Comparison of ENCODE assay signal across 8 cellular contexts in genomic region chr6:34888441-34888820, GRCh38. TPM values are rescaled to one million over a fixed set of nuclear protein-coding genes. Genes with fewer than 3 reads are reported as not detected.
A peak's percentile ranks its signal among the peaks of the same experiment; 100 is the strongest.
DNase-seq lines count a peak whose midpoint lies in the region; ATAC-seq and TF ChIP-seq lines count a peak whose summit lies in the region.

No MANE protein-coding gene starts in this region.

- peaks cover 38 to 51% (median 47%) of the 10 kb centered on the region in 10 experiments for H3K4me1 ChIP-seq in BLaER1 treated with 17β-estradiol and CSF1 and Interleukin-3, amounts not matched to agents 10 nM and 100 nM
- no peaks in the 10 kb centered on the region for H3K4me1 ChIP-seq in colonic mucosa

- peaks cover 6 to 26% (median 22%) of the 10 kb centered on the region in 11 experiments for H3K36me3 ChIP-seq in BLaER1 treated with 17β-estradiol and CSF1 and Interleukin-3, amounts not matched to agents 10 nM and 100 nM
- H3K36me3 ChIP-seq in KOPT-K1 (ENCODE audit: insufficient read depth, low read length) (peaks cover 15% of the 10 kb centered on the region), colonic mucosa (no peaks in the 10 kb centered on the region)

- H3K4me3 Mint-ChIP-seq in natural killer cell: peak overlapping the region; percentile 100

- H3K27me3 ChIP-seq in BLaER1 treated with 17β-estradiol and CSF1 and Interleukin-3, amounts not matched to agents 10 nM and 100 nM: no peaks in the 10 kb centered on the region
- H3K27me3 ChIP-seq in colonic mucosa: no peaks in the 10 kb centered on the region

- peak overlapping the region; percentile 100 for H3K27ac Mint-ChIP-seq in natural killer cell

- peak overlapping the region; percentile 87 to 99 (median 97) for H3K4me2 ChIP-seq in BLaER1 treated with 17β-estradiol and CSF1 and Interleukin-3, amounts not matched to agents 10 nM and 100 nM

- peak overlapping the region; percentile 82 to 94 (median 89) for H3K9ac ChIP-seq in BLaER1 treated with 17β-estradiol and CSF1 and Interleukin-3, amounts not matched to agents 10 nM and 100 nM
- H3K9ac ChIP-seq in colonic mucosa (ENCODE audit: low read depth in 2 of 2, low read length in 2 of 2): peak overlapping the region; percentile 60 to 90

- peaks cover 4 to 38% (median 23%) of the 10 kb centered on the region in 11 experiments; a peak in 15 of 22 replicates for H4K20me1 ChIP-seq in BLaER1 treated with 17β-estradiol and CSF1 and Interleukin-3, amounts not matched to agents 10 nM and 100 nM

- H3K27me3 Mint-ChIP-seq in natural killer cell (ENCODE audit: low read depth in 2 of 2): no peaks in the 10 kb centered on the region

- DNase-seq in colonic mucosa (no peak), natural killer cell (no peak), NCI-H69 (lab: John Stamatoyannopoulos, UW) (no peak), NCI-H774 (lab: John Stamatoyannopoulos, UW) (no peak)
- no peak for DNase-seq in activated CD8-positive, alpha-beta memory T cell treated with anti-CD3 and anti-CD28 coated beads for 24 hours

- intact Hi-C loops in colonic mucosa (cut with DNase I): no loop called here
- intact Hi-C loops in natural killer cell (cut with micrococcal nuclease): loop anchor here (1.0 to 2.0 kb wide), 2 partner anchors 131 to 192 kb away; partner anchors contain the start of genes ILRUN and SNRPC

- H3K4me1 Mint-ChIP-seq in natural killer cell: peaks cover 45 to 67% of the 10 kb centered on the region in 2 donors

- H3K27ac ChIP-seq in BLaER1 treated with 17β-estradiol and CSF1 and Interleukin-3, amounts not matched to agents 10 nM and 100 nM: peak overlapping the region; percentile 67 to 90 (median 84); a peak in 21 of 22 replicates
- H3K27ac ChIP-seq in KOPT-K1 (ENCODE audit: low read depth, low read length, poor library complexity, severe bottlenecking) (peak overlapping the region; percentile 68), colonic mucosa (peak overlapping the region; percentile 91)

- H3K9me3 Mint-ChIP-seq in natural killer cell: peaks cover 0 to 3% of the 10 kb centered on the region in 2 donors

- H3K9me3 ChIP-seq in BLaER1 treated with 17β-estradiol and CSF1 and Interleukin-3, amounts not matched to agents 10 nM and 100 nM (replicated peaks in 1 of 11): peaks cover 0 to 5% (median 0%) of the 10 kb centered on the region in 11 experiments; a peak in 6 of 22 replicates
- H3K9me3 ChIP-seq in KOPT-K1 (ENCODE audit: insufficient read depth, low read length, poor library complexity, severe bottlenecking): no peaks in the 10 kb centered on the region
- no peaks in the 10 kb centered on the region for H3K9me3 ChIP-seq in colonic mucosa

- H3K4me3 ChIP-seq in BLaER1 treated with 17β-estradiol and CSF1 and Interleukin-3, amounts not matched to agents 10 nM and 100 nM: peak overlapping the region; percentile 75 to 100 (median 96)
- H3K4me3 ChIP-seq in colonic mucosa: peak overlapping the region; percentile 93

- H3K36me3 Mint-ChIP-seq in natural killer cell: no peaks in the 10 kb centered on the region

- TF ChIP-seq CTCF in colonic mucosa (IDR thresholded peaks at IDR 0.05) (no peak), natural killer cell (IDR thresholded peaks at IDR 0.05) (no peak)

- ATAC-seq in natural killer cell (peak in 2 of 3 donors; percentile 5 to 6), GM19035 (IDR thresholded peaks at IDR 0.05; ENCODE audit: unreplicated experiment) (no peak)

RNA-seq across cellular contexts. Expression of gene TAF11, which starts 0.6 kb away (rescaled TPM):
- total RNA-seq in colonic mucosa (10 to 100 TPM; 24.6 to 27.4 TPM), natural killer cell (10 to 100 TPM; 34.4 to 41.3 (median 36.2) TPM)

RNA-seq across cellular contexts. Expression of gene ANKS1A, which starts 0.6 kb away (rescaled TPM):
- 10 to 100 TPM; 25.3 to 26.0 TPM for total RNA-seq in colonic mucosa
- total RNA-seq in natural killer cell: 10 to 100 TPM; 10.4 to 11.5 (median 10.9) TPM
